In genomic region chr13:32997399-32997798, GRCh38 we compare ENCODE assay signal across 38 cellular contexts. TPM values are rescaled to one million over a fixed set of nuclear protein-coding genes. Genes with fewer than 3 reads are reported as not detected.
"Had no signal": no experiment of that assay in that cellular context is flagged by ENCODE, and none has a peak within 500 bp of the region (broad histone marks: within the 10 kb centered on the region; RNA-seq: fewer than 3 reads in every experiment).

No MANE protein-coding gene starts in this region.

- H3K36me3 ChIP-seq: MG63 had no signal

- DNase-seq: Karpas-422, Kasumi-1, MG63, MM.1S, MV-4-11, NCI-H1048, NCI-H1092, NCI-H1092 treated with DMSO at 0.1 percent for 48 hours, NCI-H1105, NCI-H1105 treated with DMSO at 0.1 percent for 48 hours, NCI-H1417, NCI-H1417 treated with DMSO at 0.1 percent for 48 hours, NCI-H1436, NCI-H1436 treated with DMSO at 0.1 percent for 48 hours, NCI-H146, NCI-H1694, NCI-H1694 treated with DMSO at 0.1 percent for 48 hours, NCI-H187, NCI-H187 treated with DMSO at 0.1 percent for 48 hours, NCI-H1930, NCI-H2029, NCI-H2029 treated with DMSO at 0.1 percent for 48 hours, NCI-H2081, NCI-H2081 treated with DMSO at 0.1 percent for 48 hours, NCI-H2107, NCI-H2171, NCI-H2171 treated with DMSO at 0.1 percent for 48 hours, NCI-H2227 treated with DMSO at 0.1 percent for 48 hours, NCI-H226, NCI-H345, NCI-H446, NCI-H446 treated with DMSO at 0.1 percent for 48 hours, NCI-H510A, NCI-H510A treated with DMSO at 0.1 percent for 48 hours, NCI-H524 had no signal

- H3K9me3 ChIP-seq: MG63 had no signal

- H3K4me3 ChIP-seq: MG63 had no signal

- H3K27me3 ChIP-seq: MG63 had no signal

RNA-seq across cellular contexts. Expression of gene KL, which starts 18.8 kb away (rescaled TPM):
- total RNA-seq: LHCN-M2, M059J, MCF 10A had no signal
